Comparison of ENCODE assay signal across 1 cellular context in genomic region chr22:20807315-20807752, GRCh38.
TF ChIP-seq lines count a peak whose summit lies in the region.

No MANE protein-coding gene starts in this region.

TF ChIP-seq in K562, 482 proteins besides CTCF, POLR2A, EP300 and RAD21 (continued from another document and continues in another):
- TF ChIP-seq MGA (IDR thresholded peaks at IDR 0.05) = no peak
- no peak for TF ChIP-seq GATAD2B (IDR thresholded peaks at IDR 0.05; ENCODE audit: borderline replicate concordance)
- TF ChIP-seq ZNF347 (CRISPR knock-in tag; IDR thresholded peaks at IDR 0.05; ENCODE audit: low read depth) = no peak
- TF ChIP-seq BRD4 (IDR thresholded peaks at IDR 0.05) = no peak
- TF ChIP-seq TAF1 (IDR thresholded peaks at IDR 0.05; ENCODE audit: control insufficient read depth, extremely low read depth, insufficient read depth, low read length, severe bottlenecking) = no peak
- TF ChIP-seq ZC3H11A (IDR thresholded peaks at IDR 0.05; ENCODE audit: low read depth, low read length) = no peak
- no peak for TF ChIP-seq RFX5 (IDR thresholded peaks at IDR 0.05; ENCODE audit: low read depth, low read length)
- TF ChIP-seq GTF3C2 (IDR thresholded peaks at IDR 0.05; ENCODE audit: borderline replicate concordance, extremely low read depth, insufficient read length) = no peak
- no peak for TF ChIP-seq BCLAF1 (IDR thresholded peaks at IDR 0.05; ENCODE audit: borderline replicate concordance in 1 of 2, control insufficient read depth in 1 of 2, low read depth in 2 of 2, low read length in 1 of 2)
- no peak for TF ChIP-seq EP400 (IDR thresholded peaks at IDR 0.05)
- peak; percentile 91 for TF ChIP-seq CEBPB (tag; IDR thresholded peaks at IDR 0.05)
- TF ChIP-seq, protein P1, sequence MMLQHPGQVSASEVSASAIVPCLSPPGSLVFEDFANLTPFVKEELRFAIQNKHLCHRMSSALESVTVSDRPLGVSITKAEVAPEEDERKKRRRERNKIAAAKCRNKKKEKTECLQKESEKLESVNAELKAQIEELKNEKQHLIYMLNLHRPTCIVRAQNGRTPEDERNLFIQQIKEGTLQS (IDR thresholded peaks at IDR 0.05) = peak; percentile 98
- TF ChIP-seq, protein P1 (CRISPR knock-in tag; conservative IDR thresholded peaks at IDR 0.05) = peak; percentile 63; the same call in 1 of the 2 replicates
- no peak for TF ChIP-seq PHF20 (IDR thresholded peaks at IDR 0.05; ENCODE audit: partially characterized antibody)
- TF ChIP-seq NFE2L1 (tag; IDR thresholded peaks at IDR 0.05; ENCODE audit: borderline replicate concordance, low read depth) = peak; percentile 74
- peak; percentile 99 for TF ChIP-seq CTBP1 (IDR thresholded peaks at IDR 0.05; ENCODE audit: borderline replicate concordance)
- TF ChIP-seq ZNF561 (CRISPR knock-in tag; conservative IDR thresholded peaks at IDR 0.05) = no peak
- TF ChIP-seq ZNF217 (CRISPR knock-in tag; IDR thresholded peaks at IDR 0.05) = no peak
- no peak for TF ChIP-seq ZNF311 (CRISPR knock-in tag; IDR thresholded peaks at IDR 0.05)
- no peak for TF ChIP-seq HBP1 (CRISPR knock-in tag; IDR thresholded peaks at IDR 0.05)
- TF ChIP-seq E2F4 (CRISPR knock-in tag; IDR thresholded peaks at IDR 0.05; ENCODE audit: low read depth) = 0 out of 2 replicates have a peak, but pooled peaks have one; percentile 70
- peak; percentile 71; the same call in 1 of the 2 replicates for TF ChIP-seq E2F5 (CRISPR knock-in tag; IDR thresholded peaks at IDR 0.05)
- TF ChIP-seq SOX6 (IDR thresholded peaks at IDR 0.05) = no peak
- no peak for TF ChIP-seq HMGN3 (IDR thresholded peaks at IDR 0.05; ENCODE audit: borderline replicate concordance, extremely low read depth, insufficient read length, low read depth, low read length)
- no peak for TF ChIP-seq ZNF398 (CRISPR knock-in tag; IDR thresholded peaks at IDR 0.05)
- TF ChIP-seq NR4A1 (CRISPR knock-in tag; IDR thresholded peaks at IDR 0.05) = no peak
- 0 out of 2 replicates have a peak, but pooled peaks have one; percentile 56 for TF ChIP-seq NR4A1 (tag; IDR thresholded peaks at IDR 0.05)
- TF ChIP-seq, protein P2, sequence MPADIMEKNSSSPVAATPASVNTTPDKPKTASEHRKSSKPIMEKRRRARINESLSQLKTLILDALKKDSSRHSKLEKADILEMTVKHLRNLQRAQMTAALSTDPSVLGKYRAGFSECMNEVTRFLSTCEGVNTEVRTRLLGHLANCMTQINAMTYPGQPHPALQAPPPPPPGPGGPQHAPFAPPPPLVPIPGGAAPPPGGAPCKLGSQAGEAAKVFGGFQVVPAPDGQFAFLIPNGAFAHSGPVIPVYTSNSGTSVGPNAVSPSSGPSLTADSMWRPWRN (IDR thresholded peaks at IDR 0.05; ENCODE audit: low read depth) = no peak
